In the genomic region with DNA sequence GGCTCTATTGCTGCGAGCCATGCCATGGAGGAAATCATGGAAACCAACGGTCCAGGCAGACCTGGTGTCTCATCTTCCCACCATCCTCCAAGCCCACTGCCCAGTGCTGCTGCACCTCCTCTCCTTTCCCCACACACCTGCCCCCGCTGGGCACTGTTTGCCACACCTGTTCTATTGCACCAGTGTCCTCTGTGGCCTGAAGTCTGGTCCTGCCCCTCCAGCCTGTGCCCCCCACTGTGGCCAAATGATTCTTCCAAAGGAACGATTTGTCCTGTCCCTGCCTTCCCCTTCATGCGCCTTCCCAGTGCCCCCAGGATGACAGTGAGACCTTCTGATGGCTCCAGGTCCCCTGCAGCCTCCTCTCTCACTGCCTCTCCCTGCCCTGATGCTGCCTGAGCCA, we compare ENCODE assay signal across 28 cellular contexts.
"Had no signal": no experiment of that assay in that cellular context is flagged by ENCODE, and none has a peak within 500 bp of the region (broad histone marks: within the 10 kb centered on the region; RNA-seq: fewer than 3 reads in every experiment).

No MANE protein-coding gene starts in this region.

- DNase-seq: naive thymus-derived CD4-positive, alpha-beta T cell; natural killer cell; nucleus accumbens; pancreas; psoas muscle; right cardiac atrium; right lobe of liver; sigmoid colon; small intestine; stimulated activated CD4-positive, alpha-beta T cell treated with anti-CD3 and anti-CD28 coated beads, Interleukin-1b, Interleukin-23, amount 100 ng/mL, for 48 hours; stimulated activated CD4-positive, alpha-beta T cell treated with anti-CD3 and anti-CD28 coated beads, Interleukin-4, amount 100 ng/mL, for 1 hour; stimulated activated CD4-positive, alpha-beta T cell treated with anti-CD3 and anti-CD28 coated beads, Interleukin-4, amount 100 ng/mL, for 4 hours; stimulated activated CD8-positive, alpha-beta memory T cell treated with anti-CD3 and anti-CD28 coated beads, Interleukin-4, amount 100 ng/mL, for 48 hours; stimulated activated naive CD4-positive, alpha-beta T cell; stimulated activated naive CD8-positive, alpha-beta T cell treated with anti-CD3 and anti-CD28 coated beads, Interleukin-15, amount 100 ng/mL, for 72 hours; stimulated activated naive CD8-positive, alpha-beta T cell treated with anti-CD3 and anti-CD28 coated beads, Interleukin-15, Interleukin-2, amounts not matched to agents 100 U/mL and 50 U/mL, for 24 hours; substantia nigra; testis; tibial artery; transverse colon; upper lobe of right lung; uterus had no signal

- FAIRE-seq: pancreas, small intestine had no signal

- H2AFZ ChIP-seq: neural progenitor cell had no signal

- H3K4me3 ChIP-seq: neural progenitor cell, pancreas, psoas muscle, right lobe of liver, sigmoid colon, suprapubic skin, tibial artery, transverse colon, upper lobe of right lung, uterus had no signal

- H3K9ac ChIP-seq: neural progenitor cell had no signal

- H3K27me3 ChIP-seq: neural progenitor cell, neutrophil, pancreas, right lobe of liver, sigmoid colon, suprapubic skin, testis, transverse colon, upper lobe of right lung, uterus had no signal

- H3K9me3 ChIP-seq: neutrophil, pancreas, right lobe of liver, suprapubic skin, testis, transverse colon, upper lobe of right lung had no signal

- H3K4me1 ChIP-seq: neural progenitor cell, pancreas, psoas muscle, right lobe of liver, suprapubic skin, testis, tibial artery, transverse colon, upper lobe of right lung, uterus had no signal

- H3K9me3 Mint-ChIP-seq: natural killer cell had no signal

- H3K36me3 ChIP-seq: neural progenitor cell, neutrophil, pancreas, right lobe of liver, sigmoid colon, suprapubic skin, tibial artery, transverse colon, upper lobe of right lung, uterus had no signal

- H3K36me3 Mint-ChIP-seq: natural killer cell; neural progenitor cell; stimulated activated memory B cell treated with anti-CD40 and anti-IgM and Interleukin-4, amounts not matched to agents 10 μg/mL and 1 μg/mL and 100 μg/mL, for 72 hours; type B pancreatic cell had no signal

- H3K27ac ChIP-seq: neural progenitor cell, neutrophil, pancreas, psoas muscle, right lobe of liver, sigmoid colon, suprapubic skin, testis, tibial artery, transverse colon, upper lobe of right lung, uterus had no signal

- H3K4me2 ChIP-seq: neural progenitor cell had no signal

- H3K27ac Mint-ChIP-seq: naive thymus-derived CD4-positive, alpha-beta T cell; natural killer cell; nephron; neural progenitor cell; stimulated activated memory B cell treated with anti-CD40 and anti-IgM and Interleukin-4, amounts not matched to agents 10 μg/mL and 1 μg/mL and 100 μg/mL, for 72 hours; type B pancreatic cell had no signal

- ATAC-seq: naive thymus-derived CD4-positive, alpha-beta T cell; natural killer cell; pancreas; psoas muscle; right cardiac atrium; right lobe of liver; stimulated activated memory B cell treated with anti-CD40 and anti-IgM and Interleukin-4, amounts not matched to agents 10 μg/mL and 1 μg/mL and 100 μg/mL, for 72 hours; stimulated activated naive CD8-positive, alpha-beta T cell treated with anti-CD3 and anti-CD28 coated beads, Interleukin-15, amount 100 ng/mL, for 72 hours; stimulated activated naive CD8-positive, alpha-beta T cell treated with anti-CD3 and anti-CD28 coated beads, Interleukin-15, Interleukin-2, amounts not matched to agents 100 U/mL and 50 U/mL, for 24 hours; upper lobe of right lung had no signal

- H3K4me3 Mint-ChIP-seq: naive thymus-derived CD4-positive, alpha-beta T cell; natural killer cell; nephron; neural progenitor cell; stimulated activated memory B cell treated with anti-CD40 and anti-IgM and Interleukin-4, amounts not matched to agents 10 μg/mL and 1 μg/mL and 100 μg/mL, for 72 hours; stimulated activated naive CD8-positive, alpha-beta T cell treated with anti-CD3 and anti-CD28 coated beads, Interleukin-15, amount 100 ng/mL, for 72 hours; type B pancreatic cell had no signal

- H3K4me1 Mint-ChIP-seq: natural killer cell; nephron; neural progenitor cell; stimulated activated memory B cell treated with anti-CD40 and anti-IgM and Interleukin-4, amounts not matched to agents 10 μg/mL and 1 μg/mL and 100 μg/mL, for 72 hours; stimulated activated naive CD8-positive, alpha-beta T cell treated with anti-CD3 and anti-CD28 coated beads, Interleukin-15, amount 100 ng/mL, for 72 hours had no signal
